10 cellular contexts compared by ENCODE assay signal in genomic region chr2:159202568-159203071, GRCh38.
A peak's percentile ranks its signal among the peaks of the same experiment; 100 is the strongest.
DNase-seq lines count a peak whose midpoint lies in the region; ATAC-seq, FAIRE-seq and TF ChIP-seq lines count a peak whose summit lies in the region.
"Had no signal": no experiment of that assay in that cellular context is flagged by ENCODE, and none has a peak within 500 bp of the region (broad histone marks: within the 10 kb centered on the region; RNA-seq: fewer than 3 reads in every experiment).

No MANE protein-coding gene starts in this region.

- no peaks in the 10 kb centered on the region for H3K27me3 ChIP-seq in A673 (replicated peaks; ENCODE audit: insufficient read depth, low read depth, low read length, poor library complexity)

- no peaks in the 10 kb centered on the region for H3K9me3 ChIP-seq in A673 (ENCODE audit: low read depth, low read length, poor library complexity, severe bottlenecking)

- TF ChIP-seq CTCF in epithelial cell of proximal tubule (conservative IDR thresholded peaks at IDR 0.05; ENCODE audit: low read depth, low read length) (no peak), A673 (conservative IDR thresholded peaks at IDR 0.05; ENCODE audit: low read depth, low read length) (no peak)

- FAIRE-seq in urothelium cell line (lab: Jason Lieb, UNC) = peak; percentile 82

- H3K36me3 ChIP-seq in A673 (ENCODE audit: insufficient read depth, low read length, poor library complexity, severe bottlenecking) = no peaks in the 10 kb centered on the region

- CTCF ChIA-PET in A673 (lab: Charles Lee) = no interaction called here

- ATAC-seq in GM19035 (IDR thresholded peaks at IDR 0.05; ENCODE audit: unreplicated experiment) = no peak

- DNase-seq in NCI-H226 = peak; percentile 90
- DNase-seq in epithelial cell of proximal tubule (ENCODE audit: low read depth) = peak; percentile 42
- peak; percentile 65 for DNase-seq in medulla oblongata (ENCODE audit: extremely low spot score)
- peak; percentile 83 for DNase-seq in urothelium cell line (ENCODE audit: low spot score)
- no peak for DNase-seq in HPDE6-E6E7 (ENCODE audit: extremely low spot score)
- DNase-seq in A673 (ENCODE audit: low spot score) = no peak
- no peak for DNase-seq in activated CD4-positive, alpha-beta T cell treated with anti-CD3 and anti-CD28 coated beads, Interleukin-2, amount 50 U/mL, for 48 hours
- DNase-seq: retina, SHP77 treated with DMSO at 0.1 percent for 48 hours had no signal

- POLR2A ChIA-PET in A673 (lab: Charles Lee; ENCODE audit: low non-redundant PET) = no interaction called here

- H3K27ac ChIP-seq in A673 (ENCODE audit: low read depth, low read length, poor library complexity, severe bottlenecking) = no peak overlapping the region

- BruUV-seq in A673 (replicated peaks; lab: Mats Ljungman, UMichigan) = no TSS peak

- H3K4me1 ChIP-seq in A673 (ENCODE audit: insufficient read depth, low read length, poor library complexity, severe bottlenecking) = no peaks in the 10 kb centered on the region

- no peak overlapping the region for H3K4me3 ChIP-seq in epithelial cell of proximal tubule (ENCODE audit: low read depth, low read length)
- H3K4me3 ChIP-seq in A673 (ENCODE audit: low read depth, low read length, poor library complexity, severe bottlenecking) = no peak overlapping the region

- intact Hi-C loops in A673 (cut with micrococcal nuclease; ENCODE audit: unreplicated experiment) = no loop called here

Comparison
In these comparisons a context has a peak if more than half of its experiments do, and no peak if none do; other contexts are left out.
1. DNase-seq: peak in NCI-H226 (single experiment), epithelial cell of proximal tubule (single experiment), medulla oblongata (single experiment) and urothelium cell line (single experiment); none in HPDE6-E6E7 (single experiment), A673 (single experiment) and activated CD4-positive, alpha-beta T cell treated with anti-CD3 and anti-CD28 coated beads, Interleukin-2, amount 50 U/mL, for 48 hours (0 of 2).